Comparison of ENCODE assay signal across 19 cellular contexts in genomic region chr13:36966404-36966803, GRCh38. TPM values are rescaled to one million over a fixed set of nuclear protein-coding genes. Genes with fewer than 3 reads are reported as not detected.
DNase-seq lines count a peak whose midpoint lies in the region; ATAC-seq, FAIRE-seq and TF ChIP-seq lines count a peak whose summit lies in the region.
"Had no signal": no experiment of that assay in that cellular context is flagged by ENCODE, and none has a peak within 500 bp of the region (broad histone marks: within the 10 kb centered on the region; RNA-seq: fewer than 3 reads in every experiment).

No MANE protein-coding gene starts in this region.

- H3K27me3 ChIP-seq in GM23248 (replicated peaks; ENCODE audit: insufficient read depth) (no peaks in the 10 kb centered on the region), SJSA1 (replicated peaks) (no peaks in the 10 kb centered on the region), endothelial cell of umbilical vein (ENCODE audit: control insufficient read depth in 2 of 2, insufficient read depth in 2 of 2, low read length in 2 of 2) (no peaks in the 10 kb centered on the region)

- DNase-seq in GM23248 (no peak), SJSA1 (ENCODE audit: low read depth in 1 of 2, low spot score in 2 of 2) (no peak), endothelial cell of umbilical vein (ENCODE audit: low read depth, low spot score) (peak; percentile 24), myocyte (ENCODE audit: low read depth) (peak; percentile 24), omental fat pad (ENCODE audit: low spot score) (no peak), D341Med (ENCODE audit: low spot score) (no peak), GM13976 (ENCODE audit: low spot score) (no peak)
- DNase-seq: CD4-positive, CD25-positive, alpha-beta regulatory T cell; KBM-7; MM.1S; NCI-H1105; NCI-H187; NCI-H446 treated with DMSO at 0.1 percent for 48 hours; NCI-H774; SHP77 treated with DMSO at 0.1 percent for 48 hours had no signal

- H3K4me3 ChIP-seq in GM23248 (no peak overlapping the region), SJSA1 (no peak overlapping the region), endothelial cell of umbilical vein (replicated peaks in 1 of 3; ENCODE audit: insufficient read depth in 1 of 3, low read depth in 1 of 3, low read length in 3 of 3) (no peak overlapping the region)
- H3K4me3 ChIP-seq: A549, GM12878 had no signal

- H3K36me3 ChIP-seq in GM23248 (ENCODE audit: low read depth) (peaks cover 38% of the 10 kb centered on the region), SJSA1 (peaks cover 46% of the 10 kb centered on the region), endothelial cell of umbilical vein (ENCODE audit: control insufficient read depth in 2 of 2, extremely low read depth in 1 of 2, insufficient read depth in 2 of 2, low read length in 2 of 2) (peaks cover 7 to 8% of the 10 kb centered on the region in 2 experiments)

- no TSS peak for BruUV-seq in endothelial cell of umbilical vein (replicated peaks; lab: Mats Ljungman, UMichigan)

- 97 to 98% methylated on average over 4 of the region's 4 CpGs for WGBS in GM23248 (ENCODE audit: low coverage in 1 of 2, low lambda C conversion rate in 2 of 2, missing lambda C conversion rate in 2 of 2), 2 experiments

- H3K27ac ChIP-seq in GM23248 (peak overlapping the region; percentile 88), SJSA1 (peak overlapping the region; percentile 36; the same call in 1 of the 2 replicates), endothelial cell of umbilical vein (ENCODE audit: insufficient read depth, low read depth, low read length) (peak overlapping the region; percentile 93)
- H3K27ac ChIP-seq: A549, HL-60 had no signal

- H3K79me2 ChIP-seq in GM23248 (ENCODE audit: insufficient read depth) (no peaks in the 10 kb centered on the region), endothelial cell of umbilical vein (ENCODE audit: control insufficient read depth, insufficient read depth, low read length) (peaks cover 2% of the 10 kb centered on the region)

- H3K9me3 ChIP-seq in GM23248 (ENCODE audit: low read depth): no peaks in the 10 kb centered on the region
- H3K9me3 ChIP-seq in SJSA1 (replicated peaks): no peaks in the 10 kb centered on the region
- H3K9me3 ChIP-seq in endothelial cell of umbilical vein (replicated peaks; ENCODE audit: control insufficient read depth, insufficient read depth, low read length): no peaks in the 10 kb centered on the region
- H3K9me3 ChIP-seq: A549 had no signal

- H3K9me1 ChIP-seq in endothelial cell of umbilical vein (replicated peaks; ENCODE audit: control insufficient read depth, extremely low read depth, insufficient read depth, low read length): no peaks in the 10 kb centered on the region

- CTCF ChIA-PET in endothelial cell of umbilical vein (lab: Charles Lee): interaction anchor here (1.2 to 6.1 kb wide), 10 partner anchors 11 to 117 kb away, joined by 3 to 60 read pairs (median 6); no protein-coding TSS in a partner anchor

- H4K20me1 ChIP-seq in GM23248 (ENCODE audit: insufficient read depth) (no peaks in the 10 kb centered on the region), endothelial cell of umbilical vein (replicated peaks; ENCODE audit: control insufficient read depth, extremely low read depth, insufficient read depth, low read length) (no peaks in the 10 kb centered on the region)

- TF ChIP-seq CTCF in endothelial cell of umbilical vein (IDR thresholded peaks at IDR 0.05; ENCODE audit: extremely low read depth in 1 of 2, insufficient read depth in 1 of 2, low read depth in 1 of 2, low read length in 2 of 2): no peak
- no peak for TF ChIP-seq CTCF in omental fat pad (IDR thresholded peaks at IDR 0.05)
- no peak for TF ChIP-seq CTCF in GM13976 (IDR thresholded peaks at IDR 0.05; ENCODE audit: borderline replicate concordance, control extremely low read depth, extremely low read depth, insufficient read depth, missing control alignments)

- ATAC-seq in GM19035 (IDR thresholded peaks at IDR 0.05; ENCODE audit: unreplicated experiment): no peak
- ATAC-seq in omental fat pad (ENCODE audit: low FRiP score): no peak
- ATAC-seq: A549, GM12878 had no signal

- peaks cover 14% of the 10 kb centered on the region for H3K4me1 ChIP-seq in GM23248 (ENCODE audit: insufficient read depth)
- H3K4me1 ChIP-seq in SJSA1 (replicated peaks): peaks cover 11% of the 10 kb centered on the region
- H3K4me1 ChIP-seq in endothelial cell of umbilical vein (ENCODE audit: control insufficient read depth, extremely low read depth, insufficient read depth, low read length): peaks cover 33% of the 10 kb centered on the region
- H3K4me1 ChIP-seq: A549 had no signal

- no peak for TF ChIP-seq POLR2A in endothelial cell of umbilical vein (IDR thresholded peaks at IDR 0.05; ENCODE audit: low read depth, low read length)

- H3K4me2 ChIP-seq in GM23248 (ENCODE audit: unreplicated experiment) (peak overlapping the region; percentile 45), endothelial cell of umbilical vein (ENCODE audit: insufficient read depth, low read length) (peak overlapping the region; percentile 74)
- H3K4me2 ChIP-seq: A549 had no signal

- H2AFZ ChIP-seq in GM23248 (no peak overlapping the region), endothelial cell of umbilical vein (ENCODE audit: low read depth, low read length) (no peak overlapping the region)

- intact Hi-C loops in endothelial cell of umbilical vein (cut with micrococcal nuclease): no loop called here

- peak overlapping the region; percentile 70 for H3K9ac ChIP-seq in GM23248
- H3K9ac ChIP-seq in endothelial cell of umbilical vein (replicated peaks; ENCODE audit: extremely low read depth, insufficient read depth, low read length): peak overlapping the region; percentile 25

- FAIRE-seq in endothelial cell of umbilical vein (lab: Jason Lieb, UNC): peak; percentile 8
- FAIRE-seq: A549, GM12878 had no signal

- in situ Hi-C loops in GM23248 (cut with MboI): no loop called here
- in situ Hi-C loops in GM13976 (cut with MboI; ENCODE audit: low sequenced_read_pairs, unreplicated experiment): no loop called here

- POLR2A ChIA-PET in endothelial cell of umbilical vein (lab: Charles Lee): no interaction called here

- dilution Hi-C loops in endothelial cell of umbilical vein (cut with MboI; ENCODE audit: extremely low pct_ligation_motif_present, low sequenced_read_pairs): no loop called here

- no peaks in the 10 kb centered on the region for H3K9me2 ChIP-seq in GM23248 (ENCODE audit: insufficient read depth)

- peaks cover 18% of the 10 kb centered on the region for H3F3A ChIP-seq in GM23248 (ENCODE audit: insufficient read depth)

TF ChIP-seq in endothelial cell of umbilical vein, 7 proteins besides CTCF, POLR2A, EP300 and RAD21 (continues in another document):
- no peak for TF ChIP-seq JUN (IDR thresholded peaks at IDR 0.05; ENCODE audit: borderline replicate concordance, insufficient read depth, insufficient read length, low read depth)
- no peak for TF ChIP-seq EZH2 (IDR thresholded peaks at IDR 0.05; ENCODE audit: borderline replicate concordance, low read depth, low read length, severe bottlenecking)
- no peak for TF ChIP-seq GATA2 (IDR thresholded peaks at IDR 0.05; ENCODE audit: insufficient read depth, insufficient read length, low read depth, low read length)

RNA-seq across cellular contexts. Expression of gene ALG5, which starts 32.7 kb away (rescaled TPM):
- 29.6 and 30.2 TPM in 2 replicates for total RNA-seq in GM23248 (2014; rRNA removed; shearing (Covaris generic))
- polyA plus RNA-seq in GM23248 (2016; fragmentation: Nextera tagmentation; extraction: Ambion mirVana) (76.2 and 77.7 TPM in 2 replicates), endothelial cell of umbilical vein (17.0 and 24.4 TPM in 2 replicates)
- 30.4 and 39.4 TPM in 2 replicates for total RNA-seq in SJSA1 (2014; rRNA removed; shearing (Covaris generic))
- total RNA-seq in endothelial cell of umbilical vein (29.3 and 31.3 TPM in 2 replicates), myocyte (28.1 and 29.0 TPM in 2 replicates), omental fat pad (10 to 100 TPM; 21.0 to 41.3 (median 29.4) TPM)
- polyA plus RNA-seq in endothelial cell of umbilical vein (2011; cell fraction: cytosol; rRNA removed): 30.2 and 32.6 TPM in 2 replicates
- polyA plus RNA-seq in endothelial cell of umbilical vein (2011; cell fraction: nucleus; rRNA removed): 17.8 and 22.0 TPM in 2 replicates
- 35.4 and 43.8 TPM in 2 replicates for polyA plus RNA-seq in endothelial cell of umbilical vein (2012)
- 10.1 and 15.0 TPM in 2 replicates for polyA minus RNA-seq in endothelial cell of umbilical vein
- polyA minus RNA-seq in endothelial cell of umbilical vein (2011; cell fraction: cytosol; rRNA and poly(A)+ RNA removed): 14.7 TPM
- polyA minus RNA-seq in endothelial cell of umbilical vein (2011; cell fraction: nucleus; rRNA and poly(A)+ RNA removed): 16.9 and 23.5 TPM in 2 replicates
- 23.9 TPM for polyA plus RNA-seq in myocyte (2012)

RNA-seq across cellular contexts. Expression of gene EXOSC8, which starts 34.2 kb away (rescaled TPM):
- total RNA-seq in GM23248 (2014; rRNA removed; shearing (Covaris generic)): 21.4 and 36.3 TPM in 2 replicates
- polyA plus RNA-seq in GM23248 (2016; fragmentation: Nextera tagmentation; extraction: Ambion mirVana): 85.1 and 87.9 TPM in 2 replicates
- total RNA-seq in SJSA1 (2014; rRNA removed; shearing (Covaris generic)): 41.2 and 48.8 TPM in 2 replicates
- 37.4 and 62.1 TPM in 2 replicates for total RNA-seq in endothelial cell of umbilical vein
- 19.7 and 24.5 TPM in 2 replicates for polyA plus RNA-seq in endothelial cell of umbilical vein
- 42.1 and 45.9 TPM in 2 replicates for polyA plus RNA-seq in endothelial cell of umbilical vein (2011; cell fraction: cytosol; rRNA removed)
- 62.1 and 84.6 TPM in 2 replicates for polyA plus RNA-seq in endothelial cell of umbilical vein (2011; cell fraction: nucleus; rRNA removed)
- polyA plus RNA-seq in endothelial cell of umbilical vein (2012): 41.1 and 75.3 TPM in 2 replicates
- 17.0 and 20.9 TPM in 2 replicates for polyA minus RNA-seq in endothelial cell of umbilical vein
- polyA minus RNA-seq in endothelial cell of umbilical vein (2011; cell fraction: cytosol; rRNA and poly(A)+ RNA removed): 15.8 TPM
- polyA minus RNA-seq in endothelial cell of umbilical vein (2011; cell fraction: nucleus; rRNA and poly(A)+ RNA removed): 15.2 and 29.8 TPM in 2 replicates
- total RNA-seq in myocyte: 23.8 TPM in 2 replicates
- 15.0 TPM for polyA plus RNA-seq in myocyte (2012)
- total RNA-seq in omental fat pad: 10 to 100 TPM; 17.2 to 26.8 (median 20.9) TPM

RNA-seq across cellular contexts. Expression of gene SMAD9, which starts 46.4 kb away (rescaled TPM):
- 9.4 and 10.8 TPM in 2 replicates for total RNA-seq in GM23248 (2014; rRNA removed; shearing (Covaris generic))
- 9.1 and 10.6 TPM in 2 replicates for polyA plus RNA-seq in GM23248 (2016; fragmentation: Nextera tagmentation; extraction: Ambion mirVana)
- total RNA-seq in SJSA1 (2014; rRNA removed; shearing (Covaris generic)): 16.8 and 25.9 TPM in 2 replicates
- 4.2 and 4.5 TPM in 2 replicates for total RNA-seq in endothelial cell of umbilical vein
- polyA plus RNA-seq in endothelial cell of umbilical vein: 1.9 and 2.2 TPM in 2 replicates
- 2.3 and 2.5 TPM in 2 replicates for polyA plus RNA-seq in endothelial cell of umbilical vein (2011; cell fraction: cytosol; rRNA removed)
- 4.4 and 4.6 TPM in 2 replicates for polyA plus RNA-seq in endothelial cell of umbilical vein (2011; cell fraction: nucleus; rRNA removed)
- polyA plus RNA-seq in endothelial cell of umbilical vein (2012): 6.0 and 6.6 TPM in 2 replicates
- 4.0 and 4.9 TPM in 2 replicates for polyA minus RNA-seq in endothelial cell of umbilical vein
- polyA minus RNA-seq in endothelial cell of umbilical vein (2011; cell fraction: cytosol; rRNA and poly(A)+ RNA removed): not detected
- polyA minus RNA-seq in endothelial cell of umbilical vein (2011; cell fraction: nucleus; rRNA and poly(A)+ RNA removed): 3.7 and 4.1 TPM in 2 replicates
- total RNA-seq in myocyte: 1.4 and 1.7 TPM in 2 replicates
- 0.87 TPM for polyA plus RNA-seq in myocyte (2012)
- 10 to 100 TPM in 1 of 4 donors, 1 to 10 TPM in 3; 5.9 to 22.9 (median 8.2) TPM for total RNA-seq in omental fat pad
- total RNA-seq: GM12878 had no signal

Comparison
In these comparisons a context has a peak if more than half of its experiments do, and no peak if none do; other contexts are left out.
1. DNase-seq: peak in endothelial cell of umbilical vein (single experiment) and myocyte (single experiment); none in GM23248 (single experiment), SJSA1 (0 of 2), omental fat pad (single experiment), D341Med (single experiment) and GM13976 (single experiment).
2. H3K27ac ChIP-seq: peak in every context shown above with its lines; median percentile 93 in endothelial cell of umbilical vein; 88 in GM23248; 36 in SJSA1.